Comparison of ENCODE assay signal across 8 cellular contexts in the genomic region with DNA sequence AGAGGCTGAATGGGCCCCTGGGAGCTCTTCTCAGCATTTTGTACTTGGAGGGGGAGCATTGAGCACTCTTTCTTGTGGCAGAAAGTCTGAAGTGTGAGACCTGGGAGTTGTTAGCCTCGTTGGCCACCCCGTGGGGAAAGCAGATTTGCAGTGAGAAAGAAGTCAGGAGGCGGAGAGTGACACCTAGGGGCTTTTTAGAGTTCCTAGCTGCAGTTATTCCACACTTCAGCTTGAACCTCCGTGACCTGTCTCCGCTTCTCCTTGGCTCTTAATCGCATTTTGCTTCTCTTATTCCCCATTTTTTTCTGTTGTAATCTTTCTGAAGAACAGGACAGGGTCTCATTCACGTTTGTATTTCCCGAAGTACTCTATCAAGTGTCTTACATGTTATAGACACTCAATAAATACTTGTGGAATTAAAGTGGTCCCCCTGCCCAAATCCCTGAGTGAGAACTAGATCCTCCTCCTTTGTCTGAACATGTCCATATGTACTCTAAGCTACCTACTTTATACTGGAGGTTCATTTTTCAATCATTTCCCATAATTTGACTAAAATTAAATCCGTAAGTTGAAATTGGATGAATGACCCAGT. TPM values are rescaled to one million over a fixed set of nuclear protein-coding genes. Genes with fewer than 3 reads are reported as not detected.
A peak's percentile ranks its signal among the peaks of the same experiment; 100 is the strongest.
DNase-seq lines count a peak whose midpoint lies in the region; ATAC-seq and TF ChIP-seq lines count a peak whose summit lies in the region.

No MANE protein-coding gene starts in this region.

- H3K4me1 ChIP-seq in GM23338 (ENCODE audit: insufficient read depth): no peaks in the 10 kb centered on the region

- peaks cover 5% of the 10 kb centered on the region; the same call in 2 of the 3 replicates for H3K4me1 Mint-ChIP-seq in GM23338

- no peaks in the 10 kb centered on the region; the same call in 2 of the 3 replicates for H3K9me3 Mint-ChIP-seq in GM23338

- H3K79me2 ChIP-seq in GM23338 (replicated peaks; ENCODE audit: insufficient read depth): no peaks in the 10 kb centered on the region

- H3K27ac ChIP-seq in GM23338 (ENCODE audit: low read depth): no peak overlapping the region

- no peaks in the 10 kb centered on the region for H3F3A ChIP-seq in GM23338 (replicated peaks; ENCODE audit: low read depth)

- H3K36me3 Mint-ChIP-seq in GM23338 (ENCODE audit: low read depth): no peaks in the 10 kb centered on the region

- no peak overlapping the region for H3K4me3 ChIP-seq in GM23338
- no peak overlapping the region for H3K4me3 ChIP-seq in foreskin fibroblast (ENCODE audit: low read depth in 1 of 2, low read length in 2 of 2)

- TF ChIP-seq CTCF in GM23338 (conservative IDR thresholded peaks at IDR 0.05; ENCODE audit: low read depth in 2 of 2) (peak; percentile 66 to 88), foreskin fibroblast (IDR thresholded peaks at IDR 0.05; ENCODE audit: low read depth, low read length) (peak; percentile 83)

- H3K36me3 ChIP-seq in GM23338 (ENCODE audit: insufficient read depth): no peaks in the 10 kb centered on the region

- peak; percentile 99 for ATAC-seq in GM23338

- peaks cover 2% of the 10 kb centered on the region for H3K27me3 Mint-ChIP-seq in GM23338 (ENCODE audit: insufficient read depth, low read depth, poor library complexity)

- DNase-seq in GM04504 (ENCODE audit: low read depth) (peak; percentile 68), GM23338 (ENCODE audit: low spot score) (peak; percentile 89), KG1 (lab: John Stamatoyannopoulos, UW) (peak; percentile 23), RKO (ENCODE audit: low spot score) (peak; percentile 84), foreskin fibroblast (peak; percentile 68 to 87), occipital lobe (lab: John Stamatoyannopoulos, UW) (peak; percentile 10), NCI-H187 treated with DMSO at 0.1 percent for 48 hours (lab: John Stamatoyannopoulos, UW) (no peak)
- DNase-seq in activated effector memory CD4-positive, alpha-beta T cell treated with Interleukin-2 at 50 U/mL for 16 hours: peak; percentile 34

- H4K20me1 ChIP-seq in GM23338 (replicated peaks; ENCODE audit: insufficient read depth): no peaks in the 10 kb centered on the region

- H3K4me2 ChIP-seq in GM23338: no peak overlapping the region

- no peak overlapping the region for H3K27ac Mint-ChIP-seq in GM23338

- H2AFZ ChIP-seq in GM23338: peak overlapping the region; percentile 2; the same call in 1 of the 2 replicates

- no peaks in the 10 kb centered on the region for H3K27me3 ChIP-seq in GM23338 (ENCODE audit: insufficient read depth)

- 0 out of 2 replicates have a peak, but pooled peaks cover 6% of the 10 kb centered on the region for H3K9me2 ChIP-seq in GM23338 (ENCODE audit: insufficient read depth)

- H3K4me3 Mint-ChIP-seq in GM23338: no peak overlapping the region

TF ChIP-seq in GM23338, 12 proteins besides CTCF, POLR2A, EP300 and RAD21 (continues in another document):
- TF ChIP-seq EZH2phosphoT487 (IDR thresholded peaks at IDR 0.05; ENCODE audit: unreplicated experiment) (no peak), NANOG (IDR thresholded peaks at IDR 0.05; ENCODE audit: borderline replicate concordance) (no peak), REST (IDR thresholded peaks at IDR 0.05; ENCODE audit: unreplicated experiment) (no peak), POLR2AphosphoS5 (IDR thresholded peaks at IDR 0.05; ENCODE audit: low read depth) (no peak), ZNF462 (CRISPR knock-in tag; IDR thresholded peaks at IDR 0.05) (no peak), CREB1 (CRISPR knock-in tag; IDR thresholded peaks at IDR 0.05; ENCODE audit: low read depth) (no peak), EZH2 (IDR thresholded peaks at IDR 0.05; ENCODE audit: low read depth, unreplicated experiment) (no peak), STAT1 (IDR thresholded peaks at IDR 0.05; ENCODE audit: unreplicated experiment) (no peak), JUNB (IDR thresholded peaks at IDR 0.05; ENCODE audit: unreplicated experiment) (no peak)

RNA-seq across cellular contexts. Expression of gene C1orf141, which starts 14.5 kb away (rescaled TPM):
- not detected in 2 replicates for total RNA-seq in GM23338 (2014; rRNA removed; shearing (Covaris generic))
- polyA plus RNA-seq in GM23338 (2016; fragmentation: Nextera tagmentation; extraction: Ambion mirVana): not detected in 2 replicates
- not detected for total RNA-seq in occipital lobe

RNA-seq across cellular contexts. Expression of gene IL23R, which starts 17.0 kb away (rescaled TPM):
- total RNA-seq in GM23338 (2014; rRNA removed; shearing (Covaris generic)): not detected in 2 replicates
- not detected in 2 replicates for polyA plus RNA-seq in GM23338 (2016; fragmentation: Nextera tagmentation; extraction: Ambion mirVana)
- not detected for total RNA-seq in occipital lobe
